ENCODE assay signal across 10 cellular contexts in genomic region chrX:132071260-132071659, GRCh38. TPM values are rescaled to one million over a fixed set of nuclear protein-coding genes. Genes with fewer than 3 reads are reported as not detected.
DNase-seq lines count a peak whose midpoint lies in the region; ATAC-seq, FAIRE-seq and TF ChIP-seq lines count a peak whose summit lies in the region.
"Had no signal": no experiment of that assay in that cellular context is flagged by ENCODE, and none has a peak within 500 bp of the region (broad histone marks: within the 10 kb centered on the region; RNA-seq: fewer than 3 reads in every experiment).

No MANE protein-coding gene starts in this region.

- H3K4me1 ChIP-seq in astrocyte (ENCODE audit: insufficient read depth, low read length): no peaks in the 10 kb centered on the region
- H3K4me1 ChIP-seq: spleen had no signal

- H3K9me3 ChIP-seq in astrocyte (ENCODE audit: insufficient read depth, low read depth, low read length): no peaks in the 10 kb centered on the region
- H3K9me3 ChIP-seq: spleen had no signal

- no peak for ATAC-seq in GM18519 (IDR thresholded peaks at IDR 0.05; ENCODE audit: low FRiP score, unreplicated experiment)
- ATAC-seq in HG02798 (IDR thresholded peaks at IDR 0.05; ENCODE audit: poor library complexity, unreplicated experiment): no peak

- no peak for TF ChIP-seq EP300 in Ishikawa (IDR thresholded peaks at IDR 0.05; ENCODE audit: borderline replicate concordance)

- H3K79me2 ChIP-seq in astrocyte (ENCODE audit: insufficient read depth, low read length): no peaks in the 10 kb centered on the region

- H3K4me1 Mint-ChIP-seq in astrocyte (ENCODE audit: low read depth, unreplicated experiment): no peaks in the 10 kb centered on the region

- H3K27ac Mint-ChIP-seq in astrocyte (ENCODE audit: unreplicated experiment): no peak overlapping the region

- H3K4me3 Mint-ChIP-seq in astrocyte (ENCODE audit: unreplicated experiment): no peak overlapping the region

- FAIRE-seq in astrocyte (lab: Jason Lieb, UNC): peak; percentile 94

- no peak overlapping the region for H3K27ac ChIP-seq in astrocyte (ENCODE audit: low read depth, low read length)
- H3K27ac ChIP-seq: spleen had no signal

- TF ChIP-seq CTCF in astrocyte (IDR thresholded peaks at IDR 0.05; ENCODE audit: insufficient read depth, low read depth, low read length): no peak

- H3K4me2 ChIP-seq in astrocyte (ENCODE audit: low read length): no peak overlapping the region

- no peak overlapping the region for H3K9ac ChIP-seq in astrocyte (ENCODE audit: low read length)

- no peaks in the 10 kb centered on the region for H4K20me1 ChIP-seq in astrocyte (ENCODE audit: insufficient read depth, low read length)

- H3K36me3 Mint-ChIP-seq in astrocyte (ENCODE audit: low read depth, unreplicated experiment): no peaks in the 10 kb centered on the region

- no peaks in the 10 kb centered on the region for H3K27me3 ChIP-seq in astrocyte (ENCODE audit: insufficient read depth, low read length)

- peak; percentile 38 for TF ChIP-seq RAD21 in Ishikawa (IDR thresholded peaks at IDR 0.05; ENCODE audit: low read depth)

- no peaks in the 10 kb centered on the region for H3K9me3 Mint-ChIP-seq in astrocyte (ENCODE audit: unreplicated experiment)

- no peak overlapping the region for H3K4me3 ChIP-seq in astrocyte (ENCODE audit: insufficient read depth, low read depth, low read length)
- H3K4me3 ChIP-seq: spleen had no signal

- H3K27me3 Mint-ChIP-seq in astrocyte (ENCODE audit: low read depth, unreplicated experiment): no peaks in the 10 kb centered on the region

- no peak overlapping the region for H2AFZ ChIP-seq in astrocyte (ENCODE audit: low read depth, low read length)

- no peaks in the 10 kb centered on the region for H3K36me3 ChIP-seq in astrocyte (ENCODE audit: insufficient read depth, low read length)

- DNase-seq in AML-193 (lab: John Stamatoyannopoulos, UW): peak; percentile 12 to 14
- DNase-seq in astrocyte (ENCODE audit: low read depth): no peak
- peak; percentile 22 for DNase-seq in kidney tubule cell (ENCODE audit: low spot score)
- no peak for DNase-seq in SKM-1 (lab: John Stamatoyannopoulos, UW; ENCODE audit: unreplicated experiment)
- DNase-seq in cortex of kidney (lab: John Stamatoyannopoulos, UW): no peak
- DNase-seq: glutamatergic neuron, spleen had no signal

TF ChIP-seq in Ishikawa, 13 proteins besides CTCF, POLR2A, EP300 and RAD21:
- no peak for TF ChIP-seq YY1 (IDR thresholded peaks at IDR 0.05; ENCODE audit: low read depth)
- no peak for TF ChIP-seq USF1 (IDR thresholded peaks at IDR 0.05)
TF ChIP-seq in Ishikawa: peak in this region for 0.

RNA-seq across cellular contexts. Expression of gene STK26, which starts 48.2 kb away (rescaled TPM):
- total RNA-seq in astrocyte: 64.7 and 69.4 TPM in 2 replicates

RNA-seq across cellular contexts. Expression of gene FRMD7, which starts 56.6 kb away (rescaled TPM):
- 0.09 TPM in 1 of 2 replicates, not detected in the other for total RNA-seq in astrocyte

Comparison
In these comparisons a context has a peak if more than half of its experiments do, and no peak if none do; other contexts are left out.
1. DNase-seq: peak in AML-193 (2 of 2) and kidney tubule cell (single experiment); none in astrocyte (single experiment), SKM-1 (single experiment) and cortex of kidney (single experiment).